ENCODE assay signal across 22 cellular contexts in genomic region chr20:37901280-37901666, GRCh38. TPM values are rescaled to one million over a fixed set of nuclear protein-coding genes. Genes with fewer than 3 reads are reported as not detected.
DNase-seq lines count a peak whose midpoint lies in the region; ATAC-seq and TF ChIP-seq lines count a peak whose summit lies in the region.
"Had no signal": no experiment of that assay in that cellular context is flagged by ENCODE, and none has a peak within 500 bp of the region (broad histone marks: within the 10 kb centered on the region; RNA-seq: fewer than 3 reads in every experiment).

No MANE protein-coding gene starts in this region.

- no peak overlapping the region for H3K4me3 ChIP-seq in IMR-90 (ENCODE audit: insufficient read depth, low read depth, low read length)
- no peak overlapping the region for H3K4me3 ChIP-seq in mesendoderm (ENCODE audit: low read length)
- H3K4me3 ChIP-seq: cardiac muscle cell, gastroesophageal sphincter, left lung, pancreas, tibial artery had no signal

- no peak overlapping the region for H2AK9ac ChIP-seq in IMR-90 (replicated peaks; ENCODE audit: low read depth, low read length, poor library complexity)

- no peak for TF ChIP-seq POLR2A in IMR-90 (IDR thresholded peaks at IDR 0.05; ENCODE audit: low read depth, low read length)

- H2BK120ac ChIP-seq in IMR-90 (ENCODE audit: low read depth, low read length) (no peak overlapping the region), mesendoderm (ENCODE audit: low read depth, low read length) (no peak overlapping the region)

- H2BK20ac ChIP-seq in IMR-90 (ENCODE audit: low read depth, low read length): no peak overlapping the region

- H3K23ac ChIP-seq in IMR-90 (ENCODE audit: low read depth, low read length) (no peak overlapping the region), mesendoderm (ENCODE audit: low read length) (no peak overlapping the region)

- H4K5ac ChIP-seq in IMR-90 (ENCODE audit: low read depth, low read length): no peak overlapping the region
- no peak overlapping the region for H4K5ac ChIP-seq in mesendoderm (ENCODE audit: low read length)

- H3K27me3 Mint-ChIP-seq in CD4-positive, alpha-beta T cell: peaks cover 63% of the 10 kb centered on the region

- 0 out of 2 replicates have a peak, but pooled peaks cover 2% of the 10 kb centered on the region for H3K9me1 ChIP-seq in IMR-90 (ENCODE audit: insufficient read depth, low read length)

- no peaks in the 10 kb centered on the region for H3K36me3 ChIP-seq in IMR-90 (ENCODE audit: control insufficient read depth, insufficient read depth, low read length)
- H3K36me3 ChIP-seq in mesendoderm (ENCODE audit: control insufficient read depth, insufficient read depth, low read length): no peaks in the 10 kb centered on the region
- H3K36me3 ChIP-seq: cardiac muscle cell, gastroesophageal sphincter, left lung, pancreas, tibial artery had no signal

- H4K91ac ChIP-seq in IMR-90 (ENCODE audit: insufficient read depth, low read depth, low read length): no peak overlapping the region

- no peak overlapping the region for H3K27ac ChIP-seq in IMR-90 (ENCODE audit: insufficient read depth, low read length)
- H3K27ac ChIP-seq in mesendoderm (ENCODE audit: low read depth, low read length): no peak overlapping the region
- H3K27ac ChIP-seq in CD4-positive, alpha-beta T cell (ENCODE audit: low read depth, low read length): no peak overlapping the region
- H3K27ac ChIP-seq: cardiac muscle cell, gastroesophageal sphincter, KMS-11, left lung, pancreas, tibial artery had no signal

- no peak overlapping the region for H2AK5ac ChIP-seq in IMR-90 (ENCODE audit: low read depth, low read length)
- H2AK5ac ChIP-seq in mesendoderm (ENCODE audit: low read length): no peak overlapping the region

- H3K9me3 Mint-ChIP-seq in CD4-positive, alpha-beta T cell: no peaks in the 10 kb centered on the region
- H3K9me3 Mint-ChIP-seq: activated T-helper 17 cell treated with anti-CD3 and anti-CD28 coated beads, Interleukin-2, amount 50 U/mL, for 72 hours had no signal

- no peaks in the 10 kb centered on the region; the same call in 1 of the 2 replicates for H3K4me1 ChIP-seq in IMR-90 (ENCODE audit: control insufficient read depth, insufficient read depth, low read length)
- H3K4me1 ChIP-seq in mesendoderm (ENCODE audit: control insufficient read depth, low read depth, low read length): peaks cover 3% of the 10 kb centered on the region
- H3K4me1 ChIP-seq: Caco-2 had no signal

- H3K27ac Mint-ChIP-seq in CD4-positive, alpha-beta T cell: no peak overlapping the region
- H3K27ac Mint-ChIP-seq: activated T-helper 17 cell treated with anti-CD3 and anti-CD28 coated beads, Interleukin-2, amount 50 U/mL, for 72 hours had no signal

- H3K56ac ChIP-seq in IMR-90 (ENCODE audit: extremely low read depth, insufficient read depth, low read length) (no peak overlapping the region), mesendoderm (ENCODE audit: low read length) (no peak overlapping the region)

- H3K9me3 ChIP-seq in IMR-90 (ENCODE audit: control insufficient read depth, insufficient read depth, low read length): no peaks in the 10 kb centered on the region
- no peaks in the 10 kb centered on the region for H3K9me3 ChIP-seq in CD4-positive, alpha-beta T cell (ENCODE audit: control insufficient read depth, low read length)
- H3K9me3 ChIP-seq: Caco-2, gastroesophageal sphincter, left lung, pancreas, tibial artery had no signal

- peaks cover 16% of the 10 kb centered on the region for H3K4me1 Mint-ChIP-seq in CD4-positive, alpha-beta T cell (ENCODE audit: low read depth)

- H3K4me3 Mint-ChIP-seq in CD4-positive, alpha-beta T cell: no peak overlapping the region
- H3K4me3 Mint-ChIP-seq: activated T-helper 17 cell treated with anti-CD3 and anti-CD28 coated beads, Interleukin-2, amount 50 U/mL, for 72 hours had no signal

- H2BK5ac ChIP-seq in IMR-90 (ENCODE audit: low read depth, low read length, poor library complexity, severe bottlenecking): no peak overlapping the region
- no peak overlapping the region for H2BK5ac ChIP-seq in mesendoderm (ENCODE audit: low read length)

- H3K14ac ChIP-seq in IMR-90 (replicated peaks; ENCODE audit: low read depth, low read length): no peak overlapping the region

- H3K79me1 ChIP-seq in IMR-90 (ENCODE audit: low read depth in 1 of 2, low read length in 2 of 2) (no peaks in the 10 kb centered on the region), mesendoderm (ENCODE audit: low read length) (no peaks in the 10 kb centered on the region)

- in situ Hi-C loops in IMR-90 (cut with MboI; ENCODE audit: low sequenced_read_pairs): no loop called here

- ATAC-seq in IMR-90 (ENCODE audit: low read depth) (no peak), HG02763 (IDR thresholded peaks at IDR 0.05; ENCODE audit: unreplicated experiment) (no peak), HG03342 (IDR thresholded peaks at IDR 0.05; ENCODE audit: unreplicated experiment) (no peak)
- ATAC-seq in CD4-positive, alpha-beta T cell (ENCODE audit: poor library complexity): no peak
- ATAC-seq: activated T-helper 17 cell treated with anti-CD3 and anti-CD28 coated beads, Interleukin-2, amount 50 U/mL, for 72 hours; gastroesophageal sphincter had no signal

- no peaks in the 10 kb centered on the region for H3K36me3 Mint-ChIP-seq in CD4-positive, alpha-beta T cell (ENCODE audit: low read depth)

- dilution Hi-C loops in IMR-90 (cut with HindIII; ENCODE audit: low sequenced_read_pairs, unreplicated experiment): no loop called here

- H2AFZ ChIP-seq in IMR-90 (replicated peaks; ENCODE audit: low read length, poor library complexity): no peak overlapping the region

- POLR2A ChIA-PET in IMR-90 (lab: Charles Lee; ENCODE audit: unreplicated experiment): no interaction called here
- POLR2A ChIA-PET in HEK293T (lab: Yijun Ruan, JAX): no interaction called here
- POLR2A ChIA-PET in CD4-positive, alpha-beta T cell (lab: Charles Lee): no interaction called here

- TF ChIP-seq RAD21 in IMR-90 (IDR thresholded peaks at IDR 0.05; ENCODE audit: low read length): no peak

- intact Hi-C loops in IMR-90 (cut with micrococcal nuclease): loop anchor here (5.0 to 10.0 kb wide), 2 partner anchors 146 to 424 kb away; no protein-coding TSS in a partner anchor
- intact Hi-C loops in CD4-positive, alpha-beta T cell (cut with DNase I, micrococcal nuclease): no loop called here

- H3K27me3 ChIP-seq in IMR-90 (ENCODE audit: control insufficient read depth, insufficient read depth, low read length): peaks cover 71% of the 10 kb centered on the region
- no peaks in the 10 kb centered on the region for H3K27me3 ChIP-seq in mesendoderm (ENCODE audit: insufficient read depth, low read length, poor library complexity)
- H3K27me3 ChIP-seq in CD4-positive, alpha-beta T cell (ENCODE audit: control insufficient read depth, insufficient read depth, low read length): peaks cover 55% of the 10 kb centered on the region
- H3K27me3 ChIP-seq: cardiac muscle cell had no signal

- H3K79me2 ChIP-seq in mesendoderm (ENCODE audit: control insufficient read depth, insufficient read depth, low read length): no peaks in the 10 kb centered on the region

- no CpG with 5 or more reads among the region's 18 CpGs for WGBS in IMR-90 (ENCODE audit: extremely low coverage in 2 of 2, insufficient read length in 1 of 2), 2 experiments
- no CpG with 5 or more reads among the region's 18 CpGs for WGBS in mesendoderm (ENCODE audit: extremely low coverage, insufficient coverage, low lambda C conversion rate)

- H3K18ac ChIP-seq in IMR-90 (ENCODE audit: low read depth, low read length): no peak overlapping the region
- no peak overlapping the region for H3K18ac ChIP-seq in mesendoderm (ENCODE audit: low read length)

- no peak for TF ChIP-seq CTCF in IMR-90 (conservative IDR thresholded peaks at IDR 0.05; ENCODE audit: low read depth, low read length)
- TF ChIP-seq CTCF in CD4-positive, alpha-beta T cell (IDR thresholded peaks at IDR 0.05): no peak

- H3K9ac ChIP-seq in IMR-90 (ENCODE audit: low read depth, low read length) (no peak overlapping the region), mesendoderm (ENCODE audit: low read length) (no peak overlapping the region)
- H3K9ac ChIP-seq: KMS-11 had no signal

- DNase-seq in CD1c-positive myeloid dendritic cell (ENCODE audit: extremely low spot score): peak; percentile 10
- no peak for DNase-seq in IMR-90
- peak; percentile 78 for DNase-seq in ecto neural progenitor cell (ENCODE audit: low spot score)
- DNase-seq in mesendoderm: peak; percentile 62
- DNase-seq in HEK293T (ENCODE audit: extremely low spot score): no peak
- no peak for DNase-seq in CD4-positive, alpha-beta T cell
- DNase-seq: activated CD4-positive, alpha-beta T cell treated with anti-CD3 and anti-CD28 coated beads for 48 hours; GOT3; left lung; NCI-H1092; NCI-H510A treated with DMSO at 0.1 percent for 48 hours; pancreas; SW 1271; tibial artery had no signal

- H4K20me1 ChIP-seq in IMR-90 (ENCODE audit: insufficient read depth, low read length): peaks cover 14% of the 10 kb centered on the region

- H3K4ac ChIP-seq in IMR-90 (ENCODE audit: low read depth, low read length): no peak overlapping the region
- no peak overlapping the region for H3K4ac ChIP-seq in mesendoderm (ENCODE audit: low read depth, low read length)

- H4K8ac ChIP-seq in IMR-90 (ENCODE audit: low read depth in 2 of 2, low read length in 2 of 2): no peak overlapping the region
- H4K8ac ChIP-seq in mesendoderm (ENCODE audit: low read depth, low read length): no peak overlapping the region

- H3K4me2 ChIP-seq in IMR-90 (ENCODE audit: low read depth, low read length): no peak overlapping the region
- no peak overlapping the region for H3K4me2 ChIP-seq in mesendoderm (ENCODE audit: low read length)
- H3K4me2 ChIP-seq: KMS-11 had no signal

- H2BK15ac ChIP-seq in IMR-90 (ENCODE audit: low read depth, low read length) (no peak overlapping the region), mesendoderm (replicated peaks; ENCODE audit: low read depth) (no peak overlapping the region)

- BruUV-seq in IMR-90 (replicated peaks; lab: Mats Ljungman, UMichigan): no TSS peak

- CTCF ChIA-PET in IMR-90 (lab: Yijun Ruan, JAX) (no interaction called here), HEK293T (lab: Yijun Ruan, JAX) (no interaction called here)
- CTCF ChIA-PET in CD4-positive, alpha-beta T cell (lab: Charles Lee): no interaction called here

TF ChIP-seq in IMR-90, 13 proteins besides CTCF, POLR2A, EP300 and RAD21 (continues in another document):
- TF ChIP-seq MXI1 (IDR thresholded peaks at IDR 0.05; ENCODE audit: borderline replicate concordance, low read depth, low read length) (0 out of 2 replicates have a peak, but pooled peaks have one; percentile 19), RFX5 (IDR thresholded peaks at IDR 0.05; ENCODE audit: low read depth, low read length) (no peak)

TF ChIP-seq in HEK293T, 16 proteins besides CTCF, POLR2A, EP300 and RAD21:
- TF ChIP-seq L3MBTL2 (conservative IDR thresholded peaks at IDR 0.05): no peak
- TF ChIP-seq NFRKB (IDR thresholded peaks at IDR 0.05): no peak
- TF ChIP-seq FOXK2 (IDR thresholded peaks at IDR 0.05): no peak
TF ChIP-seq in HEK293T: peak in this region for 0.

RNA-seq across cellular contexts. Expression of gene VSTM2L, which starts 1.7 kb away (rescaled TPM):
- total RNA-seq in IMR-90 (2012; rRNA removed): under 0.01 and 0.18 TPM in 2 replicates
- polyA plus RNA-seq in IMR-90 (2012; rRNA removed): 0.19 and 0.57 TPM in 2 replicates
- polyA plus RNA-seq in IMR-90 (2012; cell fraction: cytosol; rRNA removed): 0.41 and 0.70 TPM in 2 replicates
- polyA plus RNA-seq in IMR-90 (2012; cell fraction: nucleus; rRNA removed; ENCODE audit: low replicate concordance): 0.18 and 0.34 TPM in 2 replicates
- polyA plus RNA-seq in mesendoderm (2013, experiment 1 of 2): 0.10 TPM
- 0.31 TPM for polyA plus RNA-seq in mesendoderm (2013, experiment 2 of 2)
- total RNA-seq in CD4-positive, alpha-beta T cell: not detected
- total RNA-seq: activated T-helper 17 cell treated with anti-CD3 and anti-CD28 coated beads, Interleukin-2, amount 50 U/mL, for 72 hours; Caco-2; dermis microvascular lymphatic vessel endothelial cell had no signal

Comparison
In these comparisons a context has a peak if more than half of its experiments do, and no peak if none do; other contexts are left out.
1. DNase-seq: peak in CD1c-positive myeloid dendritic cell (single experiment), ecto neural progenitor cell (single experiment) and mesendoderm (single experiment); none in IMR-90 (single experiment), HEK293T (single experiment) and CD4-positive, alpha-beta T cell (0 of 10).